9 cellular contexts compared by ENCODE assay signal in genomic region chr14:32933623-32933942, GRCh38. TPM values are rescaled to one million over a fixed set of nuclear protein-coding genes. Genes with fewer than 3 reads are reported as not detected.
A peak's percentile ranks its signal among the peaks of the same experiment; 100 is the strongest.
DNase-seq lines count a peak whose midpoint lies in the region; ATAC-seq and TF ChIP-seq lines count a peak whose summit lies in the region.
"Had no signal": no experiment of that assay in that cellular context is flagged by ENCODE, and none has a peak within 500 bp of the region (broad histone marks: within the 10 kb centered on the region; RNA-seq: fewer than 3 reads in every experiment).

No MANE protein-coding gene starts in this region.

- TF ChIP-seq CTCF in BJ (IDR thresholded peaks at IDR 0.05; ENCODE audit: insufficient read depth, low read depth, low read length) (peak; percentile 36), PC-9 (conservative IDR thresholded peaks at IDR 0.05) (no peak), foreskin fibroblast (IDR thresholded peaks at IDR 0.05; ENCODE audit: low read depth, low read length) (peak; percentile 33)

- H3K36me3 ChIP-seq in BJ (ENCODE audit: control insufficient read depth, insufficient read depth, low read length) (no peaks in the 10 kb centered on the region), PC-9 (ENCODE audit: low read depth) (no peaks in the 10 kb centered on the region)

- H3K4me2 ChIP-seq in PC-9: peak overlapping the region; percentile 83

- ATAC-seq in HG02840 (IDR thresholded peaks at IDR 0.05; ENCODE audit: low FRiP score, unreplicated experiment) (no peak), GM19328 (IDR thresholded peaks at IDR 0.05; ENCODE audit: unreplicated experiment) (no peak)

- H3K4me3 ChIP-seq in BJ (ENCODE audit: low read depth, low read length) (no peak overlapping the region), PC-9 (peak overlapping the region; percentile 52; the same call in 1 of the 2 replicates), foreskin fibroblast (ENCODE audit: low read depth in 1 of 2, low read length in 2 of 2) (peak overlapping the region; percentile 38 to 43)

- H3K9me2 ChIP-seq in PC-9 (ENCODE audit: insufficient read depth): no peaks in the 10 kb centered on the region

- no peaks in the 10 kb centered on the region for H3K79me2 ChIP-seq in PC-9 (ENCODE audit: low read depth)

- POLR2A ChIA-PET in BJ (lab: Charles Lee) (no interaction called here), PC-9 (lab: Charles Lee; ENCODE audit: unreplicated experiment) (no interaction called here)

- intact Hi-C loops in PC-9 (cut with micrococcal nuclease; ENCODE audit: unreplicated experiment): loop anchor here (10.0 kb wide), 1 partner anchor 359 kb away; no protein-coding TSS in a partner anchor

- no TSS peak for BruUV-seq in PC-9 (replicated peaks; lab: Mats Ljungman, UMichigan)

- no peaks in the 10 kb centered on the region for H3K9me3 ChIP-seq in PC-9 (ENCODE audit: insufficient read depth, low read depth)

- H3K27ac ChIP-seq in PC-9: no peak overlapping the region

- peak overlapping the region; percentile 58; the same call in 1 of the 2 replicates for H2AFZ ChIP-seq in PC-9

- H3F3A ChIP-seq in PC-9 (ENCODE audit: insufficient read depth, low read depth): no peaks in the 10 kb centered on the region

- CTCF ChIA-PET in BJ (lab: Yijun Ruan, JAX): no interaction called here
- CTCF ChIA-PET in PC-9 (lab: Charles Lee): no interaction called here

- H3K27me3 ChIP-seq in BJ (ENCODE audit: control insufficient read depth, insufficient read depth, low read length) (peaks cover 50% of the 10 kb centered on the region), PC-9 (ENCODE audit: insufficient read depth, low read depth) (peaks cover 39% of the 10 kb centered on the region)

- DNase-seq in BJ (ENCODE audit: low read depth) (no peak), PC-9 (no peak), foreskin fibroblast (peak in 1 of 2 donors; percentile 52), pons (ENCODE audit: low spot score) (peak; percentile 43), germinal center (ENCODE audit: low spot score) (no peak), DMS79 (lab: John Stamatoyannopoulos, UW) (no peak)

- H4K20me1 ChIP-seq in PC-9 (ENCODE audit: insufficient read depth): no peaks in the 10 kb centered on the region

- no peaks in the 10 kb centered on the region for H3K4me1 ChIP-seq in PC-9 (replicated peaks; ENCODE audit: insufficient read depth)

RNA-seq across cellular contexts. Expression of gene NPAS3, which starts 5.1 kb away (rescaled TPM):
- polyA plus RNA-seq in BJ (2011; rRNA removed): 0.04 and 0.09 TPM in 2 replicates
- 0.05 and 0.33 TPM in 2 replicates for polyA minus RNA-seq in BJ (2011; rRNA and poly(A)+ RNA removed)
- not detected in 2 replicates for total RNA-seq in PC-9 (2021)
- total RNA-seq: LHCN-M2 had no signal
